In the genomic region with DNA sequence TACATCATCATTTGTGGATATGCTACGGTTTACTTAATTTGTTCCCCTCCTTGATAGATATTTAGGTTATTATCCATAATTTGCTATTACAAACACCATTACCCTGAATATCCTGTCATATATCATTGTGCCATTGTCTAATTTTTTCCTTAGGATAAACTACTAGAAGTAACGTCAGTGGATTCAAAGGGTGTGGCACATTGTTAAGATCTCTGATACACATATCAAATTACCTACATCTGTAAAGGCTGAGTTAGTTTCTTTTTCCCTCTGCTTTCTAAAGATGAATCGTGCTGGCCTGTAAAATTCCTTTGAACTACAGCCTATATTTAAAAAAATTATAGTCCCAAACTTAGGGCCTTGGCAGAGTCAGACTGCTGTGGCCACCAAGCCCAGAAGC, we compare ENCODE assay signal across 19 cellular contexts. TPM values are rescaled to one million over a fixed set of nuclear protein-coding genes. Genes with fewer than 3 reads are reported as not detected.
DNase-seq lines count a peak whose midpoint lies in the region; ATAC-seq and TF ChIP-seq lines count a peak whose summit lies in the region.
"Had no signal": no experiment of that assay in that cellular context is flagged by ENCODE, and none has a peak within 500 bp of the region (broad histone marks: within the 10 kb centered on the region; RNA-seq: fewer than 3 reads in every experiment).

No MANE protein-coding gene starts in this region.

- intact Hi-C loops in activated T-helper 2 cell treated with anti-CD3 and anti-CD28 coated beads, Interferon-gamma antibody, Interleukin-2, Interleukin-4, amounts not matched to agents 10 μg/mL and 5 μg/mL and 100 μg/mL, durations not matched to agents 14 hours and 24 hours and 36 hours (cut with micrococcal nuclease) = loop anchor here (5.0 kb wide), 1 partner anchor 53 kb away; the partner anchor contains the start of genes AP4S1 and STRN3
- intact Hi-C loops in adrenal gland (cut with DNase I) = loop anchor here (5.0 to 10.0 kb wide), 3 partner anchors 55 to 98 kb away; partner anchors contain the start of genes AP4S1 (in 2 of the 2) and STRN3 (in 2 of the 2)

- H3K79me2 ChIP-seq in ACC112 (ENCODE audit: control insufficient read depth, insufficient read depth, low read length, unreplicated experiment) = no peaks in the 10 kb centered on the region

- peak overlapping the region; percentile 7 for H2AFZ ChIP-seq in ACC112 (ENCODE audit: low read length, unreplicated experiment)

- no peak overlapping the region for H3K27ac Mint-ChIP-seq in activated T-helper 2 cell treated with anti-CD3 and anti-CD28 coated beads, Interferon-gamma antibody, Interleukin-2, Interleukin-4, amounts not matched to agents 10 μg/mL and 5 μg/mL and 100 μg/mL, durations not matched to agents 14 hours and 24 hours and 36 hours
- H3K27ac Mint-ChIP-seq: activated B cell treated with CpG ODN at 0.5 μM for 24 hours; B cell; T-helper 1 cell treated with Interleukin-12 subunit alpha and Interleukin-12 subunit beta and Interleukin-4 antibody, amounts not matched to agents 30 μg/mL and 1 μg/mL, for 36 hours had no signal

- H3K27me3 ChIP-seq in ACC112 (ENCODE audit: insufficient read depth, low read length) = no peaks in the 10 kb centered on the region
- H3K27me3 ChIP-seq in RWPE2 (ENCODE audit: insufficient read depth, poor library complexity, severe bottlenecking) = no peaks in the 10 kb centered on the region
- no peaks in the 10 kb centered on the region for H3K27me3 ChIP-seq in adrenal gland
- H3K27me3 ChIP-seq: heart right ventricle, thyroid gland had no signal

- no peaks in the 10 kb centered on the region for H3K4me1 Mint-ChIP-seq in activated T-helper 2 cell treated with anti-CD3 and anti-CD28 coated beads, Interferon-gamma antibody, Interleukin-2, Interleukin-4, amounts not matched to agents 10 μg/mL and 5 μg/mL and 100 μg/mL, durations not matched to agents 14 hours and 24 hours and 36 hours (ENCODE audit: low read depth)

- peak; percentile 82 for ATAC-seq in RWPE2 (ENCODE audit: low read depth)
- ATAC-seq in HG03025 (IDR thresholded peaks at IDR 0.05; ENCODE audit: low FRiP score, unreplicated experiment) = no peak
- ATAC-seq in HG02610 (IDR thresholded peaks at IDR 0.05; ENCODE audit: unreplicated experiment) = no peak
- ATAC-seq: heart right ventricle had no signal

- no peak overlapping the region for H3K4me3 Mint-ChIP-seq in activated T-helper 2 cell treated with anti-CD3 and anti-CD28 coated beads, Interferon-gamma antibody, Interleukin-2, Interleukin-4, amounts not matched to agents 10 μg/mL and 5 μg/mL and 100 μg/mL, durations not matched to agents 14 hours and 24 hours and 36 hours (ENCODE audit: low read depth)
- H3K4me3 Mint-ChIP-seq: activated B cell treated with CpG ODN at 0.5 μM for 24 hours; B cell; T-helper 1 cell treated with Interleukin-12 subunit alpha and Interleukin-12 subunit beta and Interleukin-4 antibody, amounts not matched to agents 30 μg/mL and 1 μg/mL, for 36 hours had no signal

- H3K36me3 ChIP-seq in ACC112 (ENCODE audit: insufficient read depth, low read length) = 0 out of 2 replicates have a peak, but pooled peaks cover 2% of the 10 kb centered on the region
- H3K36me3 ChIP-seq in RWPE2 (ENCODE audit: low read depth) = no peaks in the 10 kb centered on the region
- H3K36me3 ChIP-seq in adrenal gland (replicated peaks in 1 of 2) = peaks cover 0 to 4% of the 10 kb centered on the region in 2 donors
- H3K36me3 ChIP-seq: thyroid gland had no signal

- no peaks in the 10 kb centered on the region for H3K27me3 Mint-ChIP-seq in activated T-helper 2 cell treated with anti-CD3 and anti-CD28 coated beads, Interferon-gamma antibody, Interleukin-2, Interleukin-4, amounts not matched to agents 10 μg/mL and 5 μg/mL and 100 μg/mL, durations not matched to agents 14 hours and 24 hours and 36 hours (ENCODE audit: low read depth)
- H3K27me3 Mint-ChIP-seq: activated B cell treated with CpG ODN at 0.5 μM for 24 hours, B cell had no signal

- H3K4me3 ChIP-seq in ACC112 (ENCODE audit: low read depth, low read length) (0 out of 2 replicates have a peak overlapping the region, but pooled peaks have one; percentile 41), RWPE2 (ENCODE audit: severe bottlenecking) (no peak overlapping the region), fibroblast of the aortic adventitia (ENCODE audit: low read depth, low read length) (no peak overlapping the region), adrenal gland (no peak overlapping the region)
- H3K4me3 ChIP-seq: heart right ventricle, thyroid gland had no signal

- TF ChIP-seq CTCF in RWPE2 (IDR thresholded peaks at IDR 0.05; ENCODE audit: poor library complexity, severe bottlenecking) (no peak), fibroblast of the aortic adventitia (IDR thresholded peaks at IDR 0.05; ENCODE audit: insufficient read depth, low read length) (no peak), adrenal gland (IDR thresholded peaks at IDR 0.05) (no peak)

- no peak for TF ChIP-seq POLR2A in adrenal gland (IDR thresholded peaks at IDR 0.05)

- H3K4me1 ChIP-seq in ACC112 (ENCODE audit: control insufficient read depth, insufficient read depth, low read length, unreplicated experiment) (peaks cover 9% of the 10 kb centered on the region), RWPE2 (ENCODE audit: insufficient read depth, poor library complexity, severe bottlenecking) (peaks cover 11% of the 10 kb centered on the region), adrenal gland (replicated peaks in 1 of 2) (no peaks in the 10 kb centered on the region)

- H3K27ac ChIP-seq in ACC112 (ENCODE audit: low read depth, low read length) (no peak overlapping the region), RWPE2 (ENCODE audit: poor library complexity, severe bottlenecking) (peak overlapping the region; percentile 44), adrenal gland (no peak overlapping the region)
- H3K27ac ChIP-seq: heart right ventricle, thyroid gland had no signal

- H3K9me3 ChIP-seq in RWPE2 (ENCODE audit: severe bottlenecking) (no peaks in the 10 kb centered on the region), adrenal gland (replicated peaks in 1 of 3) (no peaks in the 10 kb centered on the region)
- H3K9me3 ChIP-seq: thyroid gland had no signal

- DNase-seq in HCEC 1CT (peak; percentile 39), RWPE2 (ENCODE audit: low spot score) (no peak), fibroblast of the aortic adventitia (ENCODE audit: low read depth) (peak; percentile 63), adrenal gland (no peak)
- no peak for DNase-seq in activated T-helper 2 cell treated with anti-CD3 and anti-CD28 coated beads, Interferon-gamma antibody, Interleukin-2, Interleukin-4, amounts not matched to agents 10 μg/mL and 5 μg/mL and 100 μg/mL, durations not matched to agents 14 hours and 24 hours and 36 hours (ENCODE audit: low spot score)
- DNase-seq: activated B cell treated with CpG ODN at 0.5 μM for 24 hours; heart right ventricle; Kasumi-1; midbrain; NCI-H1694; NCI-H526 treated with DMSO at 0.1 percent for 48 hours; RPMI8226; stimulated activated CD4-positive, alpha-beta T cell treated with anti-CD3 and anti-CD28 coated beads, Interleukin-4, amount 100 ng/mL, for 24 hours; thyroid gland had no signal

- peaks cover 4% of the 10 kb centered on the region for H3K36me3 Mint-ChIP-seq in activated T-helper 2 cell treated with anti-CD3 and anti-CD28 coated beads, Interferon-gamma antibody, Interleukin-2, Interleukin-4, amounts not matched to agents 10 μg/mL and 5 μg/mL and 100 μg/mL, durations not matched to agents 14 hours and 24 hours and 36 hours (ENCODE audit: low read depth)

- peaks cover 4% of the 10 kb centered on the region for H3K9me3 Mint-ChIP-seq in activated T-helper 2 cell treated with anti-CD3 and anti-CD28 coated beads, Interferon-gamma antibody, Interleukin-2, Interleukin-4, amounts not matched to agents 10 μg/mL and 5 μg/mL and 100 μg/mL, durations not matched to agents 14 hours and 24 hours and 36 hours
- H3K9me3 Mint-ChIP-seq: T-helper 1 cell treated with Interleukin-12 subunit alpha and Interleukin-12 subunit beta and Interleukin-4 antibody, amounts not matched to agents 30 μg/mL and 1 μg/mL, for 36 hours had no signal

- WGBS in adrenal gland, 4 donors = 61 to 68% (median 62%) methylated on average over 3 of the region's 3 CpGs

RNA-seq across cellular contexts. Expression of gene STRN3, which starts 53.9 kb away (rescaled TPM):
- total RNA-seq in fibroblast of the aortic adventitia (ENCODE audit: low replicate concordance) (51.1 and 67.2 TPM in 2 replicates), adrenal gland (10 to 100 TPM; 17.1 to 48.2 (median 39.1) TPM)
- 26.0 and 26.2 TPM in 2 replicates for total RNA-seq in activated T-helper 2 cell treated with anti-CD3 and anti-CD28 coated beads, Interferon-gamma antibody, Interleukin-2, Interleukin-4, amounts not matched to agents 10 μg/mL and 5 μg/mL and 100 μg/mL, durations not matched to agents 14 hours and 24 hours and 36 hours
- 10 to 100 TPM; 11.0 to 34.3 (median 12.4) TPM for polyA plus RNA-seq in adrenal gland

RNA-seq across cellular contexts. Expression of gene AP4S1, which starts 54.6 kb away (rescaled TPM):
- 4.2 and 7.9 TPM in 2 replicates for total RNA-seq in fibroblast of the aortic adventitia (ENCODE audit: low replicate concordance)
- 7.0 and 8.8 TPM in 2 replicates for total RNA-seq in activated T-helper 2 cell treated with anti-CD3 and anti-CD28 coated beads, Interferon-gamma antibody, Interleukin-2, Interleukin-4, amounts not matched to agents 10 μg/mL and 5 μg/mL and 100 μg/mL, durations not matched to agents 14 hours and 24 hours and 36 hours
- total RNA-seq in adrenal gland = 10 to 100 TPM in 2 of 8 donors, 1 to 10 TPM in 6; 4.4 to 20.6 (median 7.3) TPM
- 1 to 10 TPM; 4.6 to 9.7 (median 5.8) TPM for polyA plus RNA-seq in adrenal gland

Comparison
In these comparisons a context has a peak if more than half of its experiments do, and no peak if none do; other contexts are left out.
1. DNase-seq: peak in HCEC 1CT (single experiment) and fibroblast of the aortic adventitia (single experiment); none in RWPE2 (single experiment), activated T-helper 2 cell treated with anti-CD3 and anti-CD28 coated beads, Interferon-gamma antibody, Interleukin-2, Interleukin-4, amounts not matched to agents 10 μg/mL and 5 μg/mL and 100 μg/mL, durations not matched to agents 14 hours and 24 hours and 36 hours (single experiment) and adrenal gland (0 of 7).